In the genomic region with DNA sequence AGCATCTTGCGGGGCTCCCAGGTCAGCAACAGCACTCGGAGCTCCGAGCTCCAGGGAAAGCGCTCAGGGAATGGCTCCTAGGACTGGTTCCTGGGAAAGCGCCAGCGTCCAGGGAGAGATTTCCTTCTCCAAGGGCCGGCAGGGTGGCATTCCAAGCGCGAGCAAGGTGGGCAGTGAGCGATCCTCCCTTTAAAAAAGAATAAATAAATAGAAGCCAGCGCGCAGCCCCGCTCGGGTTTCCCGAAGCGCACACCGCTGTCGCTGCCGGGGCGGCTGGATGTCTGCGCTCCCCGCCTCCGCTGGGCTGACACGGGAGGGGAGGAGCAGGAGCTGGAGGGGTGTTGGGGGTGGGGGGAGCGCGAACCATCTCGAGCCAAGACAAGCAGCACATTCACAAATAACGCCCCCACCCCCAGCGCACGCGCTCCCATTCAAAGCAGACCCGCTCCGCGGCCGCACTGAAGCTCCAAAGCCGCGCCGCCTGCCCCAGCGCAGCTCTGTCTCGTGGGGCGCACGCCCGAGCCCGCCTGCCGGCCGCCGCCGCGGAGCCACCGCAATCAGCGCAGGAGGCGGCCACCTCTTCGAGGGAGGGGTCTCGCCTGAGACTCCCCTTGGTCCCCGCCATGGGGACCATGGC, we compare ENCODE assay signal across 8 cellular contexts.
A peak's percentile ranks its signal among the peaks of the same experiment; 100 is the strongest.
DNase-seq lines count a peak whose midpoint lies in the region; ATAC-seq and TF ChIP-seq lines count a peak whose summit lies in the region.

No MANE protein-coding gene starts in this region.

- H3K9me3 Mint-ChIP-seq in activated T-helper 17 cell treated with anti-CD3 and anti-CD28 coated beads, Interleukin-2, amount 50 U/mL, for 72 hours: peaks cover 11% of the 10 kb centered on the region
- no peaks in the 10 kb centered on the region for H3K9me3 Mint-ChIP-seq in Caco-2 (ENCODE audit: unreplicated experiment)

- no peak overlapping the region for H3K4me3 Mint-ChIP-seq in activated T-helper 17 cell treated with anti-CD3 and anti-CD28 coated beads, Interleukin-2, amount 50 U/mL, for 72 hours
- no peak overlapping the region for H3K4me3 Mint-ChIP-seq in Caco-2 (ENCODE audit: unreplicated experiment)

- no peak overlapping the region for H3K27ac Mint-ChIP-seq in activated T-helper 17 cell treated with anti-CD3 and anti-CD28 coated beads, Interleukin-2, amount 50 U/mL, for 72 hours
- H3K27ac Mint-ChIP-seq in Caco-2 (ENCODE audit: unreplicated experiment): no peak overlapping the region

- H3K4me1 ChIP-seq in SK-N-SH (ENCODE audit: control insufficient read depth in 1 of 2, insufficient read depth in 2 of 2, low read depth in 1 of 2, low read length in 1 of 2) (no peaks in the 10 kb centered on the region), iPS-15b (ENCODE audit: control insufficient read depth, insufficient read depth, low read length) (no peaks in the 10 kb centered on the region), Caco-2 (no peaks in the 10 kb centered on the region)

- no peak for TF ChIP-seq RAD21 in SK-N-SH (IDR thresholded peaks at IDR 0.05; ENCODE audit: low read length)

- no peak overlapping the region for H3K27ac ChIP-seq in SK-N-SH (ENCODE audit: low read depth in 2 of 2, low read length in 1 of 2)

- no peak overlapping the region for H3K4me2 ChIP-seq in SK-N-SH

- no TSS peak for BruUV-seq in Caco-2 (replicated peaks; lab: Mats Ljungman, UMichigan)

- H3K9ac ChIP-seq in SK-N-SH: no peak overlapping the region
- H3K9ac ChIP-seq in iPS-15b (ENCODE audit: low read depth, low read length): peak overlapping the region; percentile 56

- no peaks in the 10 kb centered on the region for H3K9me2 ChIP-seq in SK-N-SH

- no peaks in the 10 kb centered on the region for H3K36me3 ChIP-seq in SK-N-SH (replicated peaks in 1 of 2; ENCODE audit: control insufficient read depth in 1 of 2, insufficient read depth in 2 of 2, low read length in 1 of 2)
- H3K36me3 ChIP-seq in iPS-15b (ENCODE audit: control insufficient read depth, insufficient read depth, low read length): no peaks in the 10 kb centered on the region
- no peaks in the 10 kb centered on the region for H3K36me3 ChIP-seq in Caco-2 (ENCODE audit: control insufficient read depth, insufficient read depth, low read length)

- in situ Hi-C loops in GM13977 (cut with MboI; ENCODE audit: low pct_unique_long_range_greater_than_20kb, low sequenced_read_pairs, unreplicated experiment): no loop called here

- no peak for ATAC-seq in activated T-helper 17 cell treated with anti-CD3 and anti-CD28 coated beads, Interleukin-2, amount 50 U/mL, for 72 hours (replicated peaks)
- ATAC-seq in HG03521 (IDR thresholded peaks at IDR 0.05; ENCODE audit: unreplicated experiment): no peak

- no peaks in the 10 kb centered on the region for H4K20me1 ChIP-seq in SK-N-SH (ENCODE audit: insufficient read depth)

- no peaks in the 10 kb centered on the region for H3F3A ChIP-seq in SK-N-SH (replicated peaks; ENCODE audit: insufficient read depth)

- peaks cover 7% of the 10 kb centered on the region for H3K27me3 Mint-ChIP-seq in activated T-helper 17 cell treated with anti-CD3 and anti-CD28 coated beads, Interleukin-2, amount 50 U/mL, for 72 hours
- peaks cover 17% of the 10 kb centered on the region for H3K27me3 Mint-ChIP-seq in Caco-2 (ENCODE audit: insufficient read depth, unreplicated experiment)

- WGBS in SK-N-SH (ENCODE audit: low lambda C conversion rate): 2% methylated on average over 23 of the region's 55 CpGs

- POLR2A ChIA-PET in SK-N-SH (lab: Yijun Ruan, JAX) (no interaction called here), Caco-2 (lab: Charles Lee) (no interaction called here)

- H3K4me3 ChIP-seq in SK-N-SH (ENCODE audit: low read depth in 2 of 2, low read length in 1 of 2) (no peak overlapping the region), iPS-15b (ENCODE audit: low read depth, low read length) (peak overlapping the region; percentile 84), retinal pigment epithelial cell (ENCODE audit: low read length) (peak overlapping the region; percentile 40), Caco-2 (ENCODE audit: low read depth, low read length) (no peak overlapping the region)

- H3K79me2 ChIP-seq in SK-N-SH (ENCODE audit: insufficient read depth): no peaks in the 10 kb centered on the region

- H3K27me3 ChIP-seq in SK-N-SH (ENCODE audit: insufficient read depth) (peaks cover 36% of the 10 kb centered on the region), iPS-15b (ENCODE audit: control insufficient read depth, insufficient read depth, low read length) (peaks cover 65% of the 10 kb centered on the region), Caco-2 (replicated peaks; ENCODE audit: control insufficient read depth, insufficient read depth, low read length) (no peaks in the 10 kb centered on the region)

- no peaks in the 10 kb centered on the region for H3K36me3 Mint-ChIP-seq in activated T-helper 17 cell treated with anti-CD3 and anti-CD28 coated beads, Interleukin-2, amount 50 U/mL, for 72 hours (ENCODE audit: low read depth)
- no peaks in the 10 kb centered on the region for H3K36me3 Mint-ChIP-seq in Caco-2 (ENCODE audit: insufficient read depth, unreplicated experiment)

- H3K9me3 ChIP-seq in SK-N-SH: no peaks in the 10 kb centered on the region
- H3K9me3 ChIP-seq in iPS-15b (ENCODE audit: control insufficient read depth, insufficient read depth, low read length): no peaks in the 10 kb centered on the region
- no peaks in the 10 kb centered on the region for H3K9me3 ChIP-seq in Caco-2

- CTCF ChIA-PET in SK-N-SH (lab: Yijun Ruan, JAX) (no interaction called here), Caco-2 (lab: Charles Lee) (no interaction called here)

- peak; percentile 7 for DNase-seq in GM13977 (ENCODE audit: low spot score)
- peak; percentile 17 for DNase-seq in SK-N-SH
- no peak for DNase-seq in retinal pigment epithelial cell (ENCODE audit: low read depth)
- DNase-seq in Caco-2: no peak
- DNase-seq in DMS153 treated with DMSO at 0.1 percent for 48 hours (lab: John Stamatoyannopoulos, UW; ENCODE audit: unreplicated experiment): no peak

- H2AFZ ChIP-seq in SK-N-SH (ENCODE audit: low read depth): no peak overlapping the region

- TF ChIP-seq EP300 in SK-N-SH (IDR thresholded peaks at IDR 0.05; ENCODE audit: borderline replicate concordance in 1 of 2, low read depth in 1 of 2, low read length in 1 of 2): no peak

- no peaks in the 10 kb centered on the region for H3K4me1 Mint-ChIP-seq in activated T-helper 17 cell treated with anti-CD3 and anti-CD28 coated beads, Interleukin-2, amount 50 U/mL, for 72 hours
- H3K4me1 Mint-ChIP-seq in Caco-2 (ENCODE audit: low read depth, unreplicated experiment): no peaks in the 10 kb centered on the region

- TF ChIP-seq CTCF in GM13977 (IDR thresholded peaks at IDR 0.05; ENCODE audit: extremely low read depth, insufficient read depth, missing control alignments) (no peak), SK-N-SH (IDR thresholded peaks at IDR 0.05) (no peak), retinal pigment epithelial cell (conservative IDR thresholded peaks at IDR 0.05; ENCODE audit: low read depth, low read length) (no peak), Caco-2 (IDR thresholded peaks at IDR 0.05; ENCODE audit: insufficient read depth in 1 of 2, low read depth in 1 of 2, low read length in 1 of 2, severe bottlenecking in 1 of 2, unreplicated experiment in 1 of 2) (no peak)

- intact Hi-C loops in Caco-2 (cut with micrococcal nuclease; ENCODE audit: unreplicated experiment): no loop called here

TF ChIP-seq in SK-N-SH, 30 proteins besides CTCF, POLR2A, EP300 and RAD21 (continues in another document):
- TF ChIP-seq EZH2phosphoT487 (IDR thresholded peaks at IDR 0.05; ENCODE audit: borderline replicate concordance, low read depth): no peak
- TF ChIP-seq, protein P1, sequence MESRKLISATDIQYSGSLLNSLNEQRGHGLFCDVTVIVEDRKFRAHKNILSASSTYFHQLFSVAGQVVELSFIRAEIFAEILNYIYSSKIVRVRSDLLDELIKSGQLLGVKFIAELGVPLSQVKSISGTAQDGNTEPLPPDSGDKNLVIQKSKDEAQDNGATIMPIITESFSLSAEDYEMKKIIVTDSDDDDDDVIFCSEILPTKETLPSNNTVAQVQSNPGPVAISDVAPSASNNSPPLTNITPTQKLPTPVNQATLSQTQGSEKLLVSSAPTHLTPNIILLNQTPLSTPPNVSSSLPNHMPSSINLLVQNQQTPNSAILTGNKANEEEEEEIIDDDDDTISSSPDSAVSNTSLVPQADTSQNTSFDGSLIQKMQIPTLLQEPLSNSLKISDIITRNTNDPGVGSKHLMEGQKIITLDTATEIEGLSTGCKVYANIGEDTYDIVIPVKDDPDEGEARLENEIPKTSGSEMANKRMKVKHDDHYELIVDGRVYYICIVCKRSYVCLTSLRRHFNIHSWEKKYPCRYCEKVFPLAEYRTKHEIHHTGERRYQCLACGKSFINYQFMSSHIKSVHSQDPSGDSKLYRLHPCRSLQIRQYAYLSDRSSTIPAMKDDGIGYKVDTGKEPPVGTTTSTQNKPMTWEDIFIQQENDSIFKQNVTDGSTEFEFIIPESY (IDR thresholded peaks at IDR 0.05; ENCODE audit: borderline replicate concordance, low read depth): no peak
- no peak for TF ChIP-seq RXRA (IDR thresholded peaks at IDR 0.05; ENCODE audit: borderline replicate concordance, low read depth)
- TF ChIP-seq, protein P2, sequence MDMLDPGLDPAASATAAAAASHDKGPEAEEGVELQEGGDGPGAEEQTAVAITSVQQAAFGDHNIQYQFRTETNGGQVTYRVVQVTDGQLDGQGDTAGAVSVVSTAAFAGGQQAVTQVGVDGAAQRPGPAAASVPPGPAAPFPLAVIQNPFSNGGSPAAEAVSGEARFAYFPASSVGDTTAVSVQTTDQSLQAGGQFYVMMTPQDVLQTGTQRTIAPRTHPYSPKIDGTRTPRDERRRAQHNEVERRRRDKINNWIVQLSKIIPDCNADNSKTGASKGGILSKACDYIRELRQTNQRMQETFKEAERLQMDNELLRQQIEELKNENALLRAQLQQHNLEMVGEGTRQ (IDR thresholded peaks at IDR 0.05; ENCODE audit: borderline replicate concordance, low read depth, low read length): no peak
- TF ChIP-seq SMC3 (IDR thresholded peaks at IDR 0.05; ENCODE audit: low read depth, low read length): no peak
- TF ChIP-seq CHD2 (IDR thresholded peaks at IDR 0.05; ENCODE audit: low read length, partially characterized antibody): no peak
- no peak for TF ChIP-seq TCF12 (IDR thresholded peaks at IDR 0.05)
- TF ChIP-seq POLR2AphosphoS5 (IDR thresholded peaks at IDR 0.05; ENCODE audit: low read depth, low read length): no peak
- TF ChIP-seq, protein P3, sequence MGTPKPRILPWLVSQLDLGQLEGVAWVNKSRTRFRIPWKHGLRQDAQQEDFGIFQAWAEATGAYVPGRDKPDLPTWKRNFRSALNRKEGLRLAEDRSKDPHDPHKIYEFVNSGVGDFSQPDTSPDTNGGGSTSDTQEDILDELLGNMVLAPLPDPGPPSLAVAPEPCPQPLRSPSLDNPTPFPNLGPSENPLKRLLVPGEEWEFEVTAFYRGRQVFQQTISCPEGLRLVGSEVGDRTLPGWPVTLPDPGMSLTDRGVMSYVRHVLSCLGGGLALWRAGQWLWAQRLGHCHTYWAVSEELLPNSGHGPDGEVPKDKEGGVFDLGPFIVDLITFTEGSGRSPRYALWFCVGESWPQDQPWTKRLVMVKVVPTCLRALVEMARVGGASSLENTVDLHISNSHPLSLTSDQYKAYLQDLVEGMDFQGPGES (IDR thresholded peaks at IDR 0.05; ENCODE audit: low read depth, low read length): no peak
- no peak for TF ChIP-seq TEAD4 (IDR thresholded peaks at IDR 0.05; ENCODE audit: borderline replicate concordance, insufficient read depth)

Comparison
In these comparisons a context has a peak if more than half of its experiments do, and no peak if none do; other contexts are left out.
1. DNase-seq: peak in GM13977 (single experiment) and SK-N-SH (single experiment); none in retinal pigment epithelial cell (single experiment), Caco-2 (0 of 2) and DMS153 treated with DMSO at 0.1 percent for 48 hours (single experiment).
2. H3K4me3 ChIP-seq: peak in iPS-15b (single experiment) and retinal pigment epithelial cell (single experiment); none in SK-N-SH (0 of 2) and Caco-2 (single experiment).